ENCODE assay signal across 21 cellular contexts in the genomic region with DNA sequence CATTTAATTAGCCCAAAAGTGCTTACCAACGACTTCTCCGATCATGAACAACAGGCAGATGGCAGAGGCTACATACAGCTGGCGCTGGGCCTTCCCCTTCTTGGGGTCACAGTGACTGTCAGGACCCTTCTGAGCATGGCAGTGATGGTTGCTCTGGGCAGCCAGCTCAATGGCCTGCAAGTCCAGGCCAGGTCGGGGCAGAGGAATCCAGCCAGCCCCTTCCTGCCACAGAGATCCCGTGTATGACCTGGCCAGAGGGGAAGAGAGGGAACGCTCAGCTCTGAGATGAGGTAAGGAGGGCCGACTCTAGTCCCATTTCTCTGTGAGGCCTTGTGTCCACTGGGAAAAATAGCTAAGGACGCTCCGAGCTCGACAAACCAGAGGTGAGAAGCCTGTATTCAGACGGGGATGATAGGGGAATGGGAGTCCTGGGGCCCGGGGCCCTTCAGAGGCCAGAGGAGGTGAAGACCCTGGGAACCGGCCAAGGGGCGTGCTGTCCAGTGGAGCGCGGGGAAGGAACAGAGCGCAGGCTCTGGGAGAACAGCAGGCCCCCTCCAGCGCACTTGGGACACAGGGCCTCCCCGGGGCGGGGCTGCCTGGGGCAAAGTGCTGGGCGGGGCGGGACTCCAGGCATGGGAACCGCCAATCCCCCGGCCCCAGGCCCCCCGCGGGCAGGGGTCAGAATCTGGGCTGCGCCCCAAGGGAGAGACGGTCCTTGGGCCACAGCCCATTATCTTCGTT. TPM values are rescaled to one million over a fixed set of nuclear protein-coding genes. Genes with fewer than 3 reads are reported as not detected.
DNase-seq lines count a peak whose midpoint lies in the region; ATAC-seq and TF ChIP-seq lines count a peak whose summit lies in the region.
"Had no signal": no experiment of that assay in that cellular context is flagged by ENCODE, and none has a peak within 500 bp of the region (broad histone marks: within the 10 kb centered on the region; RNA-seq: fewer than 3 reads in every experiment).

No MANE protein-coding gene starts in this region.

- TF ChIP-seq EP300 in transverse colon (IDR thresholded peaks at IDR 0.05; ENCODE audit: low read depth), result no peak

- H3K27me3 ChIP-seq in ectodermal cell (ENCODE audit: control insufficient read depth, insufficient read depth, low read length, poor library complexity, severe bottlenecking), result peaks cover 88% of the 10 kb centered on the region
- peaks cover 65% of the 10 kb centered on the region for H3K27me3 ChIP-seq in smooth muscle cell (ENCODE audit: low read depth)
- H3K27me3 ChIP-seq in vagina, result no peaks in the 10 kb centered on the region
- H3K27me3 ChIP-seq in transverse colon, result peaks cover 69% of the 10 kb centered on the region

- intact Hi-C loops in vagina (cut with DNase I) (no loop called here), transverse colon (cut with DNase I; ENCODE audit: low total_unique reads) (no loop called here)

- H3K4me2 ChIP-seq in smooth muscle cell, result peak overlapping the region; percentile 81

- no peaks in the 10 kb centered on the region for H4K20me1 ChIP-seq in smooth muscle cell (ENCODE audit: low read depth)

- peak; percentile 25 to 33 for ATAC-seq in activated T-cell treated with anti-CD3 and anti-CD28 coated beads, Interleukin-2, amount 50 U/mL, for 4 hours
- ATAC-seq in left lobe of liver, result peak; percentile 45
- ATAC-seq: activated T-helper 17 cell treated with anti-CD3 and anti-CD28 coated beads, Interleukin-2, amount 50 U/mL, for 72 hours; CD8-positive, alpha-beta T cell; stimulated activated naive CD8-positive, alpha-beta T cell treated with anti-CD3 and anti-CD28 coated beads, Interleukin-15, amount 100 ng/mL, for 72 hours had no signal

- H3K9ac ChIP-seq in smooth muscle cell (ENCODE audit: low read depth), result no peak overlapping the region

- no peak for DNase-seq in activated T-cell treated with anti-CD3 and anti-CD28 coated beads, Interleukin-2, amount 50 U/mL, for 4 hours
- DNase-seq in activated T-cell treated with anti-CD3 and anti-CD28 coated beads for 4 hours, result no peak
- no peak for DNase-seq in left lobe of liver (ENCODE audit: low spot score)
- DNase-seq in smooth muscle cell (lab: John Stamatoyannopoulos, UW; ENCODE audit: unreplicated experiment), result no peak
- no peak for DNase-seq in vagina (ENCODE audit: extremely low spot score in 2 of 2)
- DNase-seq in transverse colon, result no peak
- no peak for DNase-seq in DMS153 treated with DMSO at 0.1 percent for 48 hours (lab: John Stamatoyannopoulos, UW; ENCODE audit: unreplicated experiment)
- DNase-seq: activated CD4-positive, alpha-beta T cell treated with anti-CD3 and anti-CD28 coated beads, Interleukin-2, amount 10 ng/mL, durations not matched to agents 24 days and 14 days; CD8-positive, alpha-beta T cell; dorsolateral prefrontal cortex; GF-D8; KG1; naive B cell; NCI-H1436; NCI-H524 treated with DMSO at 0.1 percent for 48 hours; stimulated activated naive CD8-positive, alpha-beta T cell treated with anti-CD3 and anti-CD28 coated beads, Interleukin-15, amount 100 ng/mL, for 72 hours had no signal

- peak overlapping the region; percentile 13 for H3K4me3 ChIP-seq in ectodermal cell (ENCODE audit: insufficient read depth, low read depth, low read length)
- no peak overlapping the region for H3K4me3 ChIP-seq in smooth muscle cell
- H3K4me3 ChIP-seq in vagina, result no peak overlapping the region
- peak overlapping the region in 1 of 4 donors; percentile 30 for H3K4me3 ChIP-seq in transverse colon

- H3K9me3 ChIP-seq in ectodermal cell (ENCODE audit: control insufficient read depth, low read length) (no peaks in the 10 kb centered on the region), smooth muscle cell (replicated peaks; ENCODE audit: low read depth) (no peaks in the 10 kb centered on the region), vagina (no peaks in the 10 kb centered on the region), transverse colon (no peaks in the 10 kb centered on the region)

- TF ChIP-seq CTCF in smooth muscle cell (IDR thresholded peaks at IDR 0.05; ENCODE audit: borderline replicate concordance, insufficient read depth, poor library complexity, severe bottlenecking), result no peak
- TF ChIP-seq CTCF in vagina (IDR thresholded peaks at IDR 0.05), result no peak
- TF ChIP-seq CTCF in transverse colon (IDR thresholded peaks at IDR 0.05), result no peak

- H3K27me3 Mint-ChIP-seq in activated T-cell treated with anti-CD3 and anti-CD28 coated beads, Interleukin-2, amount 50 U/mL, for 4 hours (ENCODE audit: low read depth), result peaks cover 51% of the 10 kb centered on the region

- H3F3A ChIP-seq in smooth muscle cell (ENCODE audit: low read depth), result no peaks in the 10 kb centered on the region

- in situ Hi-C loops in transverse colon (cut with MboI; ENCODE audit: low pct_ligation_motif_present in 1 of 4, low pct_unique_long_range_greater_than_20kb in 1 of 4, low sequenced_read_pairs in 3 of 4), result loop anchor here (10.0 to 25.0 kb wide), 3 partner anchors 92 to 117 kb away; a partner anchor contains a TSS

- no peak overlapping the region for H3K4me3 Mint-ChIP-seq in activated T-cell treated with anti-CD3 and anti-CD28 coated beads, Interleukin-2, amount 50 U/mL, for 4 hours
- H3K4me3 Mint-ChIP-seq: activated CD4-positive, alpha-beta T cell treated with anti-CD3 and anti-CD28 coated beads, Interleukin-2, amount 10 ng/mL, durations not matched to agents 24 days and 14 days; activated T-helper 17 cell treated with anti-CD3 and anti-CD28 coated beads, Interleukin-2, amount 50 U/mL, for 72 hours; CD8-positive, alpha-beta T cell; T-helper 1 cell treated with Interleukin-12 subunit alpha and Interleukin-12 subunit beta and Interleukin-4 antibody, amounts not matched to agents 30 μg/mL and 1 μg/mL, for 36 hours had no signal

- no peaks in the 10 kb centered on the region for H3K9me3 Mint-ChIP-seq in activated T-cell treated with anti-CD3 and anti-CD28 coated beads, Interleukin-2, amount 50 U/mL, for 4 hours
- H3K9me3 Mint-ChIP-seq: activated CD4-positive, alpha-beta T cell treated with anti-CD3 and anti-CD28 coated beads, Interleukin-2, amount 10 ng/mL, durations not matched to agents 24 days and 14 days; activated T-helper 17 cell treated with anti-CD3 and anti-CD28 coated beads, Interleukin-2, amount 50 U/mL, for 72 hours; CD8-positive, alpha-beta T cell; naive B cell; stimulated activated naive CD8-positive, alpha-beta T cell treated with anti-CD3 and anti-CD28 coated beads, Interleukin-15, amount 100 ng/mL, for 72 hours; T-helper 1 cell treated with Interleukin-12 subunit alpha and Interleukin-12 subunit beta and Interleukin-4 antibody, amounts not matched to agents 30 μg/mL and 1 μg/mL, for 36 hours had no signal

- H3K4me1 Mint-ChIP-seq in activated T-cell treated with anti-CD3 and anti-CD28 coated beads, Interleukin-2, amount 50 U/mL, for 4 hours (ENCODE audit: low read depth), result peaks cover 1% of the 10 kb centered on the region
- H3K4me1 Mint-ChIP-seq: activated CD4-positive, alpha-beta T cell treated with anti-CD3 and anti-CD28 coated beads, Interleukin-2, amount 10 ng/mL, durations not matched to agents 24 days and 14 days; activated T-helper 17 cell treated with anti-CD3 and anti-CD28 coated beads, Interleukin-2, amount 50 U/mL, for 72 hours had no signal

- WGBS in ectodermal cell, 2 experiments, result 39% methylated on average over 29 of the region's 29 CpGs
- 72% methylated on average over 13 of the region's 29 CpGs for WGBS in smooth muscle cell (ENCODE audit: low lambda C conversion rate)
- 41% methylated on average over 26 of the region's 29 CpGs; no CpG with 5 or more reads in 1 of the 2 donors for WGBS in transverse colon (ENCODE audit: low coverage in 1 of 2), 2 donors

- H3K79me2 ChIP-seq in smooth muscle cell (ENCODE audit: low read depth), result no peaks in the 10 kb centered on the region

- H3K36me3 ChIP-seq in ectodermal cell (ENCODE audit: control insufficient read depth, insufficient read depth, low read length), result no peaks in the 10 kb centered on the region
- H3K36me3 ChIP-seq in smooth muscle cell (ENCODE audit: low read depth), result no peaks in the 10 kb centered on the region
- no peaks in the 10 kb centered on the region for H3K36me3 ChIP-seq in vagina
- H3K36me3 ChIP-seq in transverse colon, result no peaks in the 10 kb centered on the region

- peaks cover 11% of the 10 kb centered on the region for H3K4me1 ChIP-seq in ectodermal cell (ENCODE audit: control insufficient read depth, insufficient read depth, low read length)
- peaks cover 9% of the 10 kb centered on the region for H3K4me1 ChIP-seq in smooth muscle cell (ENCODE audit: low read depth)
- peaks cover 20% of the 10 kb centered on the region for H3K4me1 ChIP-seq in vagina
- peaks cover 0 to 29% (median 15%) of the 10 kb centered on the region in 4 donors for H3K4me1 ChIP-seq in transverse colon

- no peak overlapping the region for H2AFZ ChIP-seq in smooth muscle cell (ENCODE audit: low read depth)

- H3K27ac ChIP-seq in ectodermal cell (ENCODE audit: insufficient read depth, low read depth, low read length, poor library complexity, severe bottlenecking) (no peak overlapping the region), smooth muscle cell (ENCODE audit: low read depth) (no peak overlapping the region), vagina (no peak overlapping the region), transverse colon (no peak overlapping the region)
- H3K27ac ChIP-seq: dorsolateral prefrontal cortex had no signal

- no peaks in the 10 kb centered on the region for H3K36me3 Mint-ChIP-seq in activated T-cell treated with anti-CD3 and anti-CD28 coated beads, Interleukin-2, amount 50 U/mL, for 4 hours (ENCODE audit: insufficient read depth)
- H3K36me3 Mint-ChIP-seq: CD8-positive, alpha-beta T cell; naive B cell had no signal

- TF ChIP-seq POLR2A in vagina (IDR thresholded peaks at IDR 0.05) (no peak), transverse colon (IDR thresholded peaks at IDR 0.05) (no peak)

RNA-seq across cellular contexts. Expression of a gene that starts 0.8 kb away (rescaled TPM):
- not detected for total RNA-seq in activated T-cell treated with anti-CD3 and anti-CD28 coated beads, Interleukin-2, amount 50 U/mL, for 4 hours
- not detected for polyA plus RNA-seq in ectodermal cell (2013, experiment 1 of 4)
- not detected for polyA plus RNA-seq in ectodermal cell (2013, experiment 2 of 4)
- not detected for polyA plus RNA-seq in ectodermal cell (2013, experiment 3 of 4)
- polyA plus RNA-seq in ectodermal cell (2013, experiment 4 of 4), result 0.08 TPM
- total RNA-seq in left lobe of liver (0.33 TPM), smooth muscle cell (0.27 TPM in 1 of 2 replicates, not detected in the other), vagina (not detected), transverse colon (under 1 TPM in 1 of 4 donors, not detected in 3; 0.14 TPM)
- 0.53 and 0.56 TPM in 2 replicates for polyA plus RNA-seq in smooth muscle cell
- total RNA-seq: A673; activated CD4-positive, alpha-beta T cell treated with anti-CD3 and anti-CD28 coated beads, Interleukin-2, amount 10 ng/mL, durations not matched to agents 24 days and 14 days; activated T-helper 17 cell treated with anti-CD3 and anti-CD28 coated beads, Interleukin-2, amount 50 U/mL, for 72 hours; CD8-positive, alpha-beta T cell; RPMI7951 had no signal

RNA-seq across cellular contexts. Expression of a gene that starts 22.3 kb away (rescaled TPM):
- not detected for total RNA-seq in activated T-cell treated with anti-CD3 and anti-CD28 coated beads, Interleukin-2, amount 50 U/mL, for 4 hours
- polyA plus RNA-seq in ectodermal cell (2013, experiment 1 of 4), result 0.30 TPM
- polyA plus RNA-seq in ectodermal cell (2013, experiment 2 of 4), result 0.46 TPM
- polyA plus RNA-seq in ectodermal cell (2013, experiment 3 of 4), result 0.16 TPM
- polyA plus RNA-seq in ectodermal cell (2013, experiment 4 of 4), result not detected
- total RNA-seq in left lobe of liver, result 0.20 TPM
- not detected in 2 replicates for total RNA-seq in smooth muscle cell
- polyA plus RNA-seq in smooth muscle cell, result 0.14 and 0.97 TPM in 2 replicates
- total RNA-seq in vagina, result not detected
- 1 to 10 TPM in 1 of 4 donors, under 1 TPM in 1, not detected in 2; 0.32 to 1.8 TPM for total RNA-seq in transverse colon
- total RNA-seq: A673; activated CD4-positive, alpha-beta T cell treated with anti-CD3 and anti-CD28 coated beads, Interleukin-2, amount 10 ng/mL, durations not matched to agents 24 days and 14 days; activated T-helper 17 cell treated with anti-CD3 and anti-CD28 coated beads, Interleukin-2, amount 50 U/mL, for 72 hours; CD8-positive, alpha-beta T cell had no signal

RNA-seq across cellular contexts. Expression of a gene that starts 23.6 kb away (rescaled TPM):
- not detected for total RNA-seq in activated T-cell treated with anti-CD3 and anti-CD28 coated beads, Interleukin-2, amount 50 U/mL, for 4 hours
- 1.8 TPM for polyA plus RNA-seq in ectodermal cell (2013, experiment 1 of 4)
- 2.5 TPM for polyA plus RNA-seq in ectodermal cell (2013, experiment 2 of 4)
- 1.9 TPM for polyA plus RNA-seq in ectodermal cell (2013, experiment 3 of 4)
- 3.4 TPM for polyA plus RNA-seq in ectodermal cell (2013, experiment 4 of 4)
- total RNA-seq in left lobe of liver, result not detected
- 11.2 and 14.1 TPM in 2 replicates for total RNA-seq in smooth muscle cell
- 9.2 and 25.8 TPM in 2 replicates for polyA plus RNA-seq in smooth muscle cell
- 0.74 TPM for total RNA-seq in vagina
- under 1 TPM in 2 of 4 donors, not detected in 2; 0.16 to 0.41 TPM for total RNA-seq in transverse colon
- total RNA-seq: A673; activated CD4-positive, alpha-beta T cell treated with anti-CD3 and anti-CD28 coated beads, Interleukin-2, amount 10 ng/mL, durations not matched to agents 24 days and 14 days; activated T-helper 17 cell treated with anti-CD3 and anti-CD28 coated beads, Interleukin-2, amount 50 U/mL, for 72 hours had no signal

RNA-seq across cellular contexts. Expression of a gene that starts 47.3 kb away (rescaled TPM):
- total RNA-seq in activated T-cell treated with anti-CD3 and anti-CD28 coated beads, Interleukin-2, amount 50 U/mL, for 4 hours, result 10 to 100 TPM in 1 of 3 donors, 1 to 10 TPM in 2; 7.1 to 10.4 (median 8.3) TPM
- polyA plus RNA-seq in ectodermal cell (2013, experiment 1 of 4), result 12.0 TPM
- polyA plus RNA-seq in ectodermal cell (2013, experiment 2 of 4), result 11.9 TPM
- 11.9 TPM for polyA plus RNA-seq in ectodermal cell (2013, experiment 3 of 4)
- 17.0 TPM for polyA plus RNA-seq in ectodermal cell (2013, experiment 4 of 4)
- total RNA-seq in left lobe of liver (23.1 TPM), smooth muscle cell (9.2 and 9.4 TPM in 2 replicates), vagina (7.1 TPM), transverse colon (10 to 100 TPM; 23.1 to 60.1 (median 38.8) TPM)
- 9.6 and 13.2 TPM in 2 replicates for polyA plus RNA-seq in smooth muscle cell
